27 cellular contexts compared by ENCODE assay signal in genomic region chr12:113010701-113011100, GRCh38. TPM values are rescaled to one million over a fixed set of nuclear protein-coding genes. Genes with fewer than 3 reads are reported as not detected.
"Had no signal": no experiment of that assay in that cellular context is flagged by ENCODE, and none has a peak within 500 bp of the region (broad histone marks: within the 10 kb centered on the region; RNA-seq: fewer than 3 reads in every experiment).

No MANE protein-coding gene starts in this region.

- H3K9me3 ChIP-seq: body of pancreas, colonic mucosa had no signal

- DNase-seq: activated CD4-positive, alpha-beta T cell treated with anti-CD3 and anti-CD28 coated beads for 4 hours; activated CD4-positive, alpha-beta T cell treated with anti-CD3 and anti-CD28 coated beads, Interleukin-2, amount 50 U/mL, for 1 hour; activated CD4-positive, alpha-beta T cell treated with anti-CD3 and anti-CD28 coated beads, Interleukin-2, amount 50 U/mL, for 48 hours; activated CD4-positive, CD25-positive, alpha-beta regulatory T cell; activated CD4-positive, CD25-positive, alpha-beta regulatory T cell treated with anti-CD3 and anti-CD28 coated beads, Interleukin-2, amount 50 U/mL, for 72 hours; activated CD8-positive, alpha-beta memory T cell treated with anti-CD3 and anti-CD28 coated beads for 24 hours; activated CD8-positive, alpha-beta T cell treated with anti-CD3 and anti-CD28 coated beads for 36 hours; activated effector memory CD4-positive, alpha-beta T cell treated with Interleukin-2 at 50 U/mL for 16 hours; activated gamma-delta T cell treated with Interleukin-2 at 50 U/mL for 16 hours; activated naive CD4-positive, alpha-beta T cell treated with anti-CD3 and anti-CD28 coated beads for 36 hours; activated T-cell treated with anti-CD3 and anti-CD28 coated beads, Interleukin-2, amount 50 U/mL, for 4 hours; amniotic stem cell; aorta; body of pancreas; caudate nucleus; cerebellar nuclear complex; colonic mucosa; effector CD4-positive, alpha-beta T cell; effector memory CD8-positive, alpha-beta T cell; esophagus squamous epithelium; foreskin melanocyte; T-helper 2 cell had no signal

- H3K27me3 ChIP-seq: body of pancreas, colonic mucosa, esophagus squamous epithelium had no signal

- H3K4me3 ChIP-seq: body of pancreas, colonic mucosa, esophagus squamous epithelium, gastroesophageal sphincter had no signal

- H3K36me3 ChIP-seq: colonic mucosa had no signal

- H3K4me1 ChIP-seq: body of pancreas, colonic mucosa, esophagus squamous epithelium, gastroesophageal sphincter had no signal

- ATAC-seq: activated CD8-positive, alpha-beta T cell treated with anti-CD3 and anti-CD28 coated beads for 36 hours; activated T-cell treated with anti-CD3 and anti-CD28 coated beads, Interleukin-2, amount 50 U/mL, for 4 hours; activated T-helper 17 cell treated with anti-CD3 and anti-CD28 coated beads, Interleukin-2, amount 50 U/mL, for 72 hours; body of pancreas; effector memory CD8-positive, alpha-beta T cell; gastroesophageal sphincter had no signal

- H3K27ac ChIP-seq: body of pancreas, colonic mucosa, epithelial cell of prostate, esophagus squamous epithelium, gastroesophageal sphincter had no signal

RNA-seq across cellular contexts. Expression of gene DTX1, which starts 45.8 kb away (rescaled TPM):
- total RNA-seq: fibroblast of lung, fibroblast of villous mesenchyme had no signal
- polyA plus RNA-seq: fibroblast of lung had no signal
